ENCODE assay signal across 25 cellular contexts in genomic region chr2:217662984-217663602, GRCh38.
DNase-seq lines count a peak whose midpoint lies in the region; ATAC-seq and TF ChIP-seq lines count a peak whose summit lies in the region.
"Had no signal": no experiment of that assay in that cellular context is flagged by ENCODE, and none has a peak within 500 bp of the region (broad histone marks: within the 10 kb centered on the region; RNA-seq: fewer than 3 reads in every experiment).

No MANE protein-coding gene starts in this region.

- TF ChIP-seq CTCF in fibroblast of the aortic adventitia (IDR thresholded peaks at IDR 0.05; ENCODE audit: insufficient read depth, low read length) (no peak), thoracic aorta (IDR thresholded peaks at IDR 0.05) (no peak)

- H3K27me3 ChIP-seq in thoracic aorta (replicated peaks; ENCODE audit: insufficient read depth): no peaks in the 10 kb centered on the region
- H3K27me3 ChIP-seq: SJSA1 had no signal

- ATAC-seq in thoracic aorta (ENCODE audit: insufficient number of reproducible peaks, low FRiP score, low read depth) (no peak), GM18498 (IDR thresholded peaks at IDR 0.05; ENCODE audit: unreplicated experiment) (no peak)
- ATAC-seq: Panc1 had no signal

- DNase-seq in EH (ENCODE audit: low read depth) (peak; percentile 79), NCI-H226 (peak; percentile 5), fibroblast of the aortic adventitia (ENCODE audit: low read depth) (peak; percentile 48), thoracic aorta (ENCODE audit: low spot score) (no peak)
- DNase-seq in central memory CD4-positive, alpha-beta T cell: no peak
- no peak for DNase-seq in stimulated activated CD4-positive, alpha-beta T cell treated with anti-CD3 and anti-CD28 coated beads, Interleukin-1b, Interleukin-23, amount 100 ng/mL, for 48 hours
- DNase-seq: activated B cell treated with CpG ODN at 0.5 μM for 24 hours; activated CD4-positive, alpha-beta memory T cell treated with anti-CD3 and anti-CD28 coated beads for 36 hours; activated gamma-delta T cell treated with Interleukin-2 at 50 U/mL for 16 hours; activated T-cell treated with anti-CD3 and anti-CD28 coated beads for 4 hours; AML-193; CD8-positive, alpha-beta memory T cell; dermis blood vessel endothelial cell; DMS53; Kasumi-1; mesendoderm; naive B cell; NCI-H1048; NCI-H2029; NCI-H446; occipital lobe; retina had no signal

- no peaks in the 10 kb centered on the region for H3K9me3 ChIP-seq in thoracic aorta
- H3K9me3 ChIP-seq: SJSA1 had no signal

- peaks cover 50 to 67% of the 10 kb centered on the region in 2 donors for H3K4me1 ChIP-seq in thoracic aorta (ENCODE audit: control insufficient read depth in 1 of 2, low read depth in 2 of 2)
- H3K4me1 ChIP-seq: SJSA1 had no signal

- H3K4me3 ChIP-seq in fibroblast of the aortic adventitia (ENCODE audit: low read depth, low read length): no peak overlapping the region
- no peak overlapping the region for H3K4me3 ChIP-seq in thoracic aorta
- H3K4me3 ChIP-seq: SJSA1 had no signal

- no peaks in the 10 kb centered on the region for H3K36me3 ChIP-seq in thoracic aorta
- H3K36me3 ChIP-seq: SJSA1 had no signal

- peak overlapping the region; percentile 26 to 55 for H3K27ac ChIP-seq in thoracic aorta
- H3K27ac ChIP-seq: SJSA1 had no signal

Comparison
In these comparisons a context has a peak if more than half of its experiments do, and no peak if none do; other contexts are left out.
1. DNase-seq: peak in EH (single experiment), NCI-H226 (single experiment) and fibroblast of the aortic adventitia (single experiment); none in thoracic aorta (single experiment), central memory CD4-positive, alpha-beta T cell (single experiment) and stimulated activated CD4-positive, alpha-beta T cell treated with anti-CD3 and anti-CD28 coated beads, Interleukin-1b, Interleukin-23, amount 100 ng/mL, for 48 hours (single experiment).